In genomic region chr2:16281451-16282330, GRCh38 we compare ENCODE assay signal across 8 cellular contexts.
DNase-seq lines count a peak whose midpoint lies in the region; ATAC-seq and TF ChIP-seq lines count a peak whose summit lies in the region.

No MANE protein-coding gene starts in this region.

- H3K27me3 Mint-ChIP-seq in osteocyte (ENCODE audit: unreplicated experiment) = no peaks in the 10 kb centered on the region
- peaks cover 2% of the 10 kb centered on the region for H3K27me3 Mint-ChIP-seq in activated naive CD8-positive, alpha-beta T cell treated with anti-CD3 and anti-CD28 coated beads, Interleukin-2, amount 50 U/mL, for 24 hours

- no peaks in the 10 kb centered on the region for H3K4me1 Mint-ChIP-seq in osteocyte (ENCODE audit: unreplicated experiment)
- no peaks in the 10 kb centered on the region for H3K4me1 Mint-ChIP-seq in activated naive CD8-positive, alpha-beta T cell treated with anti-CD3 and anti-CD28 coated beads, Interleukin-2, amount 50 U/mL, for 24 hours

- intact Hi-C loops in esophagus muscularis mucosa (cut with DNase I) = loop anchor here (5.0 to 10.0 kb wide), 2 partner anchors 337 to 644 kb away; partner anchors contain the start of gene MYCN

- H3K4me3 ChIP-seq in esophagus muscularis mucosa = no peak overlapping the region

- no peak for TF ChIP-seq POLR2A in esophagus muscularis mucosa (IDR thresholded peaks at IDR 0.05; ENCODE audit: low read depth)

- TF ChIP-seq EP300 in esophagus muscularis mucosa (IDR thresholded peaks at IDR 0.05) = no peak

- WGBS in esophagus muscularis mucosa = 53% methylated on average over 15 of the region's 20 CpGs

- no peaks in the 10 kb centered on the region for H3K9me3 Mint-ChIP-seq in osteocyte (ENCODE audit: unreplicated experiment)
- no peaks in the 10 kb centered on the region for H3K9me3 Mint-ChIP-seq in activated naive CD8-positive, alpha-beta T cell treated with anti-CD3 and anti-CD28 coated beads, Interleukin-2, amount 50 U/mL, for 24 hours

- H3K27ac Mint-ChIP-seq in osteocyte (ENCODE audit: unreplicated experiment) = no peak overlapping the region
- no peak overlapping the region for H3K27ac Mint-ChIP-seq in activated naive CD8-positive, alpha-beta T cell treated with anti-CD3 and anti-CD28 coated beads, Interleukin-2, amount 50 U/mL, for 24 hours

- H3K4me3 Mint-ChIP-seq in osteocyte (ENCODE audit: unreplicated experiment) = no peak overlapping the region
- H3K4me3 Mint-ChIP-seq in activated naive CD8-positive, alpha-beta T cell treated with anti-CD3 and anti-CD28 coated beads, Interleukin-2, amount 50 U/mL, for 24 hours = no peak overlapping the region

- H3K27ac ChIP-seq in esophagus muscularis mucosa (replicated peaks in 1 of 4) = no peak overlapping the region

- H3K36me3 ChIP-seq in esophagus muscularis mucosa = no peaks in the 10 kb centered on the region

- no peaks in the 10 kb centered on the region for H3K4me1 ChIP-seq in esophagus muscularis mucosa

- TF ChIP-seq CTCF in esophagus muscularis mucosa (IDR thresholded peaks at IDR 0.05) = peak; percentile 28 to 47 (median 32)
- TF ChIP-seq CTCF in osteocyte (IDR thresholded peaks at IDR 0.05) = peak; percentile 56

- no peaks in the 10 kb centered on the region for H3K27me3 ChIP-seq in esophagus muscularis mucosa

- H3K9me3 ChIP-seq in esophagus muscularis mucosa = no peaks in the 10 kb centered on the region

- peak in 2 of 3 experiments; percentile 35 to 87 for DNase-seq in NCI-H1417 (lab: John Stamatoyannopoulos, UW)
- DNase-seq in NCI-H1417 treated with DMSO at 0.1 percent for 48 hours (lab: John Stamatoyannopoulos, UW) = no peak
- DNase-seq in NOMO-1 treated with DMSO at 0.1 percent for 48 hours (lab: John Stamatoyannopoulos, UW; ENCODE audit: unreplicated experiment) = peak; percentile 4
- DNase-seq in esophagus muscularis mucosa (ENCODE audit: extremely low spot score) = peak; percentile 24
- no peak for DNase-seq in osteocyte (ENCODE audit: extremely low spot score, unreplicated experiment)
- DNase-seq in NK-92 treated with Interleukin-12 subunit alpha and Interleukin-12 subunit beta, amount 100 ng/mL, for 24 hours (lab: John Stamatoyannopoulos, UW) = no peak
- no peak for DNase-seq in activated naive CD8-positive, alpha-beta T cell treated with anti-CD3 and anti-CD28 coated beads, Interleukin-2, amount 50 U/mL, for 24 hours

- no peaks in the 10 kb centered on the region for H3K36me3 Mint-ChIP-seq in osteocyte (ENCODE audit: unreplicated experiment)
- H3K36me3 Mint-ChIP-seq in activated naive CD8-positive, alpha-beta T cell treated with anti-CD3 and anti-CD28 coated beads, Interleukin-2, amount 50 U/mL, for 24 hours (ENCODE audit: low read depth) = no peaks in the 10 kb centered on the region

- ATAC-seq in HG02678 (IDR thresholded peaks at IDR 0.05; ENCODE audit: unreplicated experiment) = peak; percentile 61
- ATAC-seq in activated naive CD8-positive, alpha-beta T cell treated with anti-CD3 and anti-CD28 coated beads, Interleukin-2, amount 50 U/mL, for 24 hours = no peak

Comparison
In these comparisons a context has a peak if more than half of its experiments do, and no peak if none do; other contexts are left out.
1. DNase-seq: peak in NCI-H1417 (2 of 3), NOMO-1 treated with DMSO at 0.1 percent for 48 hours (single experiment) and esophagus muscularis mucosa (single experiment); none in NCI-H1417 treated with DMSO at 0.1 percent for 48 hours (single experiment), osteocyte (single experiment), NK-92 treated with Interleukin-12 subunit alpha and Interleukin-12 subunit beta, amount 100 ng/mL, for 24 hours (single experiment) and activated naive CD8-positive, alpha-beta T cell treated with anti-CD3 and anti-CD28 coated beads, Interleukin-2, amount 50 U/mL, for 24 hours (single experiment).